14 cellular contexts compared by ENCODE assay signal in the genomic region with DNA sequence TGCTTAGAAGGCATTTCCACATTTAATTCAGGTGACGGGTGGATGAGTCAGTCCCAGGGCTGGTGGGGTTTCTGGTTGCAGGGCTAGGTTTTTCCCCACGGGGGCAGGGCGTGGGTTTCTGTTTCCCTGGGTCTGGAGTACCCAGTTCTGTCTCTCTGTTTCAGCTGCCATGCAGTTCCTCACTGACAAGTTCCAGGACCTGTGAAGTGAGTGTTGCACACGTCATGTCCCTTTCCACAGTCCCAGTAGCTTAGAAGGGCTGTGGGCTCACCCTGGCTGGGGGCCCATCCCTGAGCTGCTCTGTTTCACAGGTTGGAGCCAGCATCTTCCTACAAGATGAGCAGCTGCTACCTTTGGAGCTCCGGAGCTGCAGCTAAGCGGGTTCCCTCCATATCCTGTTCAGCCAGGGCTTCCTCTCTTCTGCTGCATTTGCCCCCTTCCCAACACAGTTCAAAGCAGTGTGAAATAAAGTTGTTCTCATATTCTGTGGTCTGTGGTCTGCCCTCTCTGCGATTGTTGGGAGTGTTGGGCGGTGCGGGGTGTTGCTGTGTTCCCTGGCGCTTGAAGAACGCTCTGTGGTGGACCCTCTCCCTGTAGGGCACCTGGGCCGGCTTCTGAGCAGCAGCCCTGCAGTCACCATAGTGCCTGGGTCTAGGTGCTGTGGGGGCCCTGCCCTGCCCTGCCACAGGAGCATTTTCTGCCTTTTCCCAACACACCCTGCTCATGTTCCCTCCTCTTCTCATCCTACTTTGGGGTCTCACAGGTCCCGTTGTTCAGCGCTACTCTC. TPM values are rescaled to one million over a fixed set of nuclear protein-coding genes. Genes with fewer than 3 reads are reported as not detected.
DNase-seq lines count a peak whose midpoint lies in the region; ATAC-seq, FAIRE-seq and TF ChIP-seq lines count a peak whose summit lies in the region.
"Had no signal": no experiment of that assay in that cellular context is flagged by ENCODE, and none has a peak within 500 bp of the region (broad histone marks: within the 10 kb centered on the region; RNA-seq: fewer than 3 reads in every experiment).

No MANE protein-coding gene starts in this region.

- H3K4me3 ChIP-seq in PC-3 (ENCODE audit: low read length) = no peak overlapping the region
- H3K4me3 ChIP-seq: BLaER1, colonic mucosa had no signal

- peaks cover 12% of the 10 kb centered on the region for H3K4me1 ChIP-seq in PC-3 (ENCODE audit: insufficient read depth, low read length)
- H3K4me1 ChIP-seq: colonic mucosa had no signal

- peaks cover 17% of the 10 kb centered on the region for H3K4me1 Mint-ChIP-seq in activated naive CD8-positive, alpha-beta T cell treated with anti-CD3 and anti-CD28 coated beads, Interleukin-2, amount 10 ng/mL, durations not matched to agents 7 days and 5 days

- BruUV-seq in PC-3 (replicated peaks; lab: Mats Ljungman, UMichigan) = no TSS peak

- H3K36me3 ChIP-seq in PC-3 (ENCODE audit: low read depth, low read length) = no peaks in the 10 kb centered on the region
- H3K36me3 ChIP-seq: BLaER1, colonic mucosa had no signal

- peak overlapping the region; percentile 26; the same call in 1 of the 2 replicates for H3K4me2 ChIP-seq in PC-3 (ENCODE audit: low read length)
- H3K4me2 ChIP-seq: BLaER1 had no signal

- DNase-seq in GM12891 (ENCODE audit: insufficient read length, low spot score) (no peak), PC-3 (peak; percentile 21), frontal cortex (ENCODE audit: low spot score in 2 of 2) (no peak), NCI-H82 treated with DMSO at 0.1 percent for 48 hours (lab: John Stamatoyannopoulos, UW; ENCODE audit: unreplicated experiment) (no peak)
- DNase-seq in activated naive CD8-positive, alpha-beta T cell treated with anti-CD3 and anti-CD28 coated beads, Interleukin-2, amount 10 ng/mL, durations not matched to agents 7 days and 5 days = no peak
- peak; percentile 54 for DNase-seq in stimulated activated CD4-positive, alpha-beta T cell treated with anti-CD3 and anti-CD28 coated beads, Interleukin-2, amount 100 ng/mL, for 4 hours (ENCODE audit: low read depth)
- DNase-seq: colonic mucosa, Karpas-422 had no signal

- H3K9me3 ChIP-seq in PC-3 (ENCODE audit: low read length) = no peaks in the 10 kb centered on the region
- H3K9me3 ChIP-seq: colonic mucosa had no signal

- H3K4me3 Mint-ChIP-seq in activated naive CD8-positive, alpha-beta T cell treated with anti-CD3 and anti-CD28 coated beads, Interleukin-2, amount 10 ng/mL, durations not matched to agents 7 days and 5 days = peak overlapping the region; percentile 46

- H3K36me3 Mint-ChIP-seq in activated naive CD8-positive, alpha-beta T cell treated with anti-CD3 and anti-CD28 coated beads, Interleukin-2, amount 10 ng/mL, durations not matched to agents 7 days and 5 days = no peaks in the 10 kb centered on the region

- H3K79me2 ChIP-seq in PC-3 (ENCODE audit: low read length) = no peaks in the 10 kb centered on the region

- TF ChIP-seq POLR2A in GM12891 (IDR thresholded peaks at IDR 0.05; ENCODE audit: low read depth, low read length) = no peak

- intact Hi-C loops in PC-3 (cut with micrococcal nuclease) = no loop called here

- CTCF ChIA-PET in PC-3 (lab: Charles Lee) = no interaction called here

- H3K9me3 Mint-ChIP-seq in activated naive CD8-positive, alpha-beta T cell treated with anti-CD3 and anti-CD28 coated beads, Interleukin-2, amount 10 ng/mL, durations not matched to agents 7 days and 5 days = no peaks in the 10 kb centered on the region
- H3K9me3 Mint-ChIP-seq: activated T-helper 2 cell treated with anti-CD3 and anti-CD28 coated beads, Interferon-gamma antibody, Interleukin-2, Interleukin-4, amounts not matched to agents 10 μg/mL and 5 μg/mL and 100 μg/mL, durations not matched to agents 14 hours and 24 hours and 36 hours had no signal

- no peak overlapping the region for H3K9ac ChIP-seq in PC-3 (ENCODE audit: low read length)
- H3K9ac ChIP-seq: BLaER1 had no signal

- ATAC-seq in PC-3 (no peak; the same call in 1 of the 2 replicates), HG02970 (IDR thresholded peaks at IDR 0.05; ENCODE audit: low FRiP score, unreplicated experiment) (no peak), HG03025 (IDR thresholded peaks at IDR 0.05; ENCODE audit: low FRiP score, unreplicated experiment) (no peak)
- ATAC-seq in activated naive CD8-positive, alpha-beta T cell treated with anti-CD3 and anti-CD28 coated beads, Interleukin-2, amount 10 ng/mL, durations not matched to agents 7 days and 5 days (ENCODE audit: low read depth) = no peak

- TF ChIP-seq CTCF in PC-3 (conservative IDR thresholded peaks at IDR 0.05; ENCODE audit: low read depth, low read length) = no peak

- H4K20me1 ChIP-seq in PC-3 (ENCODE audit: low read length) = no peaks in the 10 kb centered on the region

- peak; percentile 72 for FAIRE-seq in GM12891 (lab: Jason Lieb, UNC)
- no peak for FAIRE-seq in frontal cortex (lab: Jason Lieb, UNC)
- FAIRE-seq: G401.6 had no signal

- H3K27me3 ChIP-seq in PC-3 (ENCODE audit: low read length) = no peaks in the 10 kb centered on the region
- H3K27me3 ChIP-seq: colonic mucosa had no signal

- POLR2A ChIA-PET in PC-3 (lab: Charles Lee; ENCODE audit: unreplicated experiment) = no interaction called here
- POLR2A ChIA-PET in activated naive CD8-positive, alpha-beta T cell treated with anti-CD3 and anti-CD28 coated beads, Interleukin-2, amount 10 ng/mL, durations not matched to agents 7 days and 5 days (lab: Charles Lee) = no interaction called here

- H3K9me2 ChIP-seq in PC-3 (replicated peaks; ENCODE audit: low read length) = no peaks in the 10 kb centered on the region

- no peak overlapping the region for H2AFZ ChIP-seq in PC-3 (ENCODE audit: low read length)

- peaks cover 5% of the 10 kb centered on the region for H3K27me3 Mint-ChIP-seq in activated naive CD8-positive, alpha-beta T cell treated with anti-CD3 and anti-CD28 coated beads, Interleukin-2, amount 10 ng/mL, durations not matched to agents 7 days and 5 days

- H3K27ac Mint-ChIP-seq in activated naive CD8-positive, alpha-beta T cell treated with anti-CD3 and anti-CD28 coated beads, Interleukin-2, amount 10 ng/mL, durations not matched to agents 7 days and 5 days = no peak overlapping the region
- H3K27ac Mint-ChIP-seq: activated T-helper 2 cell treated with anti-CD3 and anti-CD28 coated beads, Interferon-gamma antibody, Interleukin-2, Interleukin-4, amounts not matched to agents 10 μg/mL and 5 μg/mL and 100 μg/mL, durations not matched to agents 14 hours and 24 hours and 36 hours had no signal

- no peaks in the 10 kb centered on the region for H3F3A ChIP-seq in PC-3 (ENCODE audit: low read length, unreplicated experiment)

- H3K27ac ChIP-seq in PC-3 (ENCODE audit: low read length) = no peak overlapping the region
- H3K27ac ChIP-seq: BLaER1, colonic mucosa had no signal

TF ChIP-seq in GM12891, 5 proteins besides CTCF, POLR2A, EP300 and RAD21:
- no peak for TF ChIP-seq PAX5 (IDR thresholded peaks at IDR 0.05; ENCODE audit: insufficient read depth, low read length, severe bottlenecking)
- no peak for TF ChIP-seq POLR2AphosphoS5 (IDR thresholded peaks at IDR 0.05; ENCODE audit: low read depth, low read length)
- TF ChIP-seq POU2F2 (IDR thresholded peaks at IDR 0.05; ENCODE audit: low read depth, low read length) = no peak
- no peak for TF ChIP-seq SPI1 (IDR thresholded peaks at IDR 0.05; ENCODE audit: low read depth, low read length)
- no peak for TF ChIP-seq TAF1 (IDR thresholded peaks at IDR 0.05; ENCODE audit: low read depth, low read length)

RNA-seq across cellular contexts. Expression of a gene that starts 46.8 kb away (rescaled TPM):
- polyA plus RNA-seq in GM12891 (2012; ENCODE audit: low read depth, missing spikeins) = not detected
- total RNA-seq in PC-3 (2014; rRNA removed) (not detected in 2 replicates), frontal cortex (not detected)
- total RNA-seq in activated naive CD8-positive, alpha-beta T cell treated with anti-CD3 and anti-CD28 coated beads, Interleukin-2, amount 10 ng/mL, durations not matched to agents 7 days and 5 days = not detected
- total RNA-seq: activated T-helper 2 cell treated with anti-CD3 and anti-CD28 coated beads, Interferon-gamma antibody, Interleukin-2, Interleukin-4, amounts not matched to agents 10 μg/mL and 5 μg/mL and 100 μg/mL, durations not matched to agents 14 hours and 24 hours and 36 hours; colonic mucosa; T-helper 1 cell treated with Interleukin-12 subunit alpha and Interleukin-12 subunit beta and Interleukin-4 antibody, amounts not matched to agents 30 ng/mL and 1 ng/mL, for 36 hours had no signal

RNA-seq across cellular contexts. Expression of a gene that starts 52.9 kb away (rescaled TPM):
- polyA plus RNA-seq in GM12891 (2012; ENCODE audit: low read depth, missing spikeins) = 10.0 TPM
- not detected in 2 replicates for total RNA-seq in PC-3 (2014; rRNA removed)
- 100 to 1,000 TPM; 105 to 107 TPM for total RNA-seq in activated naive CD8-positive, alpha-beta T cell treated with anti-CD3 and anti-CD28 coated beads, Interleukin-2, amount 10 ng/mL, durations not matched to agents 7 days and 5 days
- not detected for total RNA-seq in frontal cortex

Comparison
In these comparisons a context has a peak if more than half of its experiments do, and no peak if none do; other contexts are left out.
1. DNase-seq: peak in PC-3 (single experiment) and stimulated activated CD4-positive, alpha-beta T cell treated with anti-CD3 and anti-CD28 coated beads, Interleukin-2, amount 100 ng/mL, for 4 hours (single experiment); none in GM12891 (single experiment), activated naive CD8-positive, alpha-beta T cell treated with anti-CD3 and anti-CD28 coated beads, Interleukin-2, amount 10 ng/mL, durations not matched to agents 7 days and 5 days (single experiment), frontal cortex (0 of 2) and NCI-H82 treated with DMSO at 0.1 percent for 48 hours (single experiment).
2. RNA of a gene that starts 52.9 kb away (total RNA-seq): 105 to 107 TPM in activated naive CD8-positive, alpha-beta T cell treated with anti-CD3 and anti-CD28 coated beads, Interleukin-2, amount 10 ng/mL, durations not matched to agents 7 days and 5 days; not detected in PC-3 and not detected in frontal cortex (single experiment); every median in the first group is over 100 times any median in the second.